Comparison of ENCODE assay signal across 20 cellular contexts in the genomic region with DNA sequence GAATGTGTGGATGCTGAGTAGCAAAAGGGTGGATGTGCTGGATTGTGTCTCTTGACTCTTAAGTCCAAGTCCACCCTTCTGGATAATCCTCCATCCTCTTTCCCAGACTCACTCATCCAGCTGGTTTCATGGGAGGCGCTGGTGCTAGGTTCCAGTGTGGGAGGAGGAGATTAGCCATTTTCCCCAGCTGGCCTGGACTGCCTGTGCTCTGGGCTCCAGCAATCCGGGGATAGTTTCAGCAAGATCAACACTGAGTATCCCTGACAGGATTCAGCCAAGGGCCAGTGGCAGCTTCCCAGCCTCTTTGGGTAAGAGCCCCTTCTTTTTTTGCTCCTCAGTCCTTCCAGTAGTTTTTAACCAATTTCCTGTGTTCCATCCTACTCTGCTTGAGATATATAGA. TPM values are rescaled to one million over a fixed set of nuclear protein-coding genes. Genes with fewer than 3 reads are reported as not detected.
"Had no signal": no experiment of that assay in that cellular context is flagged by ENCODE, and none has a peak within 500 bp of the region (broad histone marks: within the 10 kb centered on the region; RNA-seq: fewer than 3 reads in every experiment).

No MANE protein-coding gene starts in this region.

- ATAC-seq: left lobe of liver; naive thymus-derived CD4-positive, alpha-beta T cell had no signal

- H3K4me3 ChIP-seq: cardiac muscle cell, tibial nerve, vagina had no signal

- FAIRE-seq: colon, small intestine had no signal

- H3K27ac ChIP-seq: cardiac muscle cell, foreskin keratinocyte, tibial nerve, vagina had no signal

- H3K27me3 ChIP-seq: cardiac muscle cell, tibial nerve, vagina had no signal

- H3K9me3 ChIP-seq: tibial nerve, vagina had no signal

- DNase-seq: activated CD4-positive, alpha-beta memory T cell treated with anti-CD3 and anti-CD28 coated beads for 36 hours; activated naive CD4-positive, alpha-beta T cell treated with anti-CD3 and anti-CD28 coated beads, Interleukin-2, amount 10 ng/mL, durations not matched to agents 7 days and 5 days; activated T-cell treated with anti-CD3 and anti-CD28 coated beads, Interleukin-2, amount 50 U/mL, for 24 hours; effector CD4-positive, alpha-beta T cell; naive thymus-derived CD4-positive, alpha-beta T cell; posterior cingulate gyrus; small intestine; stimulated activated CD4-positive, alpha-beta T cell treated with anti-CD3 and anti-CD28 coated beads, Interleukin-4, amount 100 ng/mL, for 4 hours; stimulated activated CD8-positive, alpha-beta memory T cell treated with anti-CD3 and anti-CD28 coated beads, Interleukin-4, amount 100 ng/mL, for 48 hours; stimulated activated naive CD4-positive, alpha-beta T cell treated with Interleukin-2 at 50 U/mL for 16 hours; substantia nigra; T-helper 1 cell; T1000 had no signal

- H3K36me3 ChIP-seq: cardiac muscle cell, tibial nerve, vagina had no signal

RNA-seq across cellular contexts. Expression of a gene that starts 21.7 kb away (rescaled TPM):
- total RNA-seq: activated CD4-positive, alpha-beta memory T cell treated with anti-CD3 and anti-CD28 coated beads for 36 hours; foreskin keratinocyte; mononuclear cell had no signal
- polyA plus RNA-seq: foreskin keratinocyte; naive thymus-derived CD4-positive, alpha-beta T cell had no signal
